ENCODE assay signal across 14 cellular contexts in genomic region chr9:108297025-108297424, GRCh38.
DNase-seq lines count a peak whose midpoint lies in the region; ATAC-seq, FAIRE-seq and TF ChIP-seq lines count a peak whose summit lies in the region.
"Had no signal": no experiment of that assay in that cellular context is flagged by ENCODE, and none has a peak within 500 bp of the region (broad histone marks: within the 10 kb centered on the region; RNA-seq: fewer than 3 reads in every experiment).

No MANE protein-coding gene starts in this region.

- H3K79me2 ChIP-seq in SK-N-SH (ENCODE audit: insufficient read depth) = no peaks in the 10 kb centered on the region

- H3K36me3 ChIP-seq in SK-N-SH (replicated peaks in 1 of 2; ENCODE audit: control insufficient read depth in 1 of 2, insufficient read depth in 2 of 2, low read length in 1 of 2) (no peaks in the 10 kb centered on the region), uterus (no peaks in the 10 kb centered on the region), ovary (no peaks in the 10 kb centered on the region)

- no peaks in the 10 kb centered on the region for H3K9me3 ChIP-seq in SK-N-SH
- no peaks in the 10 kb centered on the region for H3K9me3 ChIP-seq in uterus
- no peaks in the 10 kb centered on the region for H3K9me3 ChIP-seq in ovary

- H3K4me1 ChIP-seq in SK-N-SH (ENCODE audit: control insufficient read depth in 1 of 2, insufficient read depth in 2 of 2, low read depth in 1 of 2, low read length in 1 of 2) (no peaks in the 10 kb centered on the region), uterus (no peaks in the 10 kb centered on the region), ovary (ENCODE audit: insufficient read depth) (no peaks in the 10 kb centered on the region)

- H3K27ac ChIP-seq in SK-N-SH (ENCODE audit: low read depth in 2 of 2, low read length in 1 of 2) = no peak overlapping the region
- peak overlapping the region in 1 of 2 donors; percentile 1 for H3K27ac ChIP-seq in uterus
- no peak overlapping the region for H3K27ac ChIP-seq in ovary
- H3K27ac ChIP-seq: 22Rv1 had no signal

- H3K4me2 ChIP-seq in SK-N-SH = no peak overlapping the region

- H3K9me2 ChIP-seq in SK-N-SH = no peaks in the 10 kb centered on the region

- CTCF ChIA-PET in SK-N-SH (lab: Yijun Ruan, JAX) = interaction anchor here (0.6 kb wide), 1 partner anchor 97 kb away, joined by 3 read pairs; no protein-coding TSS in a partner anchor

- H3K36me3 Mint-ChIP-seq in activated T-cell treated with anti-CD3 and anti-CD28 coated beads, Interleukin-2, amount 50 U/mL, for 72 hours (ENCODE audit: insufficient read depth in 2 of 2) = no peaks in the 10 kb centered on the region

- 11% methylated on average over 4 of the region's 4 CpGs for WGBS in SK-N-SH (ENCODE audit: low lambda C conversion rate)
- 38 to 48% methylated on average over 4 of the region's 4 CpGs for WGBS in lower leg skin, 2 donors
- 17 to 26% (median 19%) methylated on average over 4 of the region's 4 CpGs for WGBS in ovary, 3 donors

- no peak overlapping the region for H2AFZ ChIP-seq in SK-N-SH (ENCODE audit: low read depth)

- H3K27me3 Mint-ChIP-seq in activated T-cell treated with anti-CD3 and anti-CD28 coated beads, Interleukin-2, amount 50 U/mL, for 72 hours (ENCODE audit: low read depth) = no peaks in the 10 kb centered on the region

- H3K4me3 ChIP-seq in SK-N-SH (ENCODE audit: low read depth in 2 of 2, low read length in 1 of 2) (no peak overlapping the region), lower leg skin (ENCODE audit: low read depth, poor library complexity, severe bottlenecking) (no peak overlapping the region), uterus (no peak overlapping the region), ovary (no peak overlapping the region)

- TF ChIP-seq CTCF in SK-N-SH (IDR thresholded peaks at IDR 0.05) = no peak
- TF ChIP-seq CTCF in lower leg skin (IDR thresholded peaks at IDR 0.05) = no peak
- TF ChIP-seq CTCF in uterus (IDR thresholded peaks at IDR 0.05) = no peak
- TF ChIP-seq CTCF in ovary (IDR thresholded peaks at IDR 0.05) = no peak

- TF ChIP-seq EP300 in SK-N-SH (IDR thresholded peaks at IDR 0.05; ENCODE audit: borderline replicate concordance in 1 of 2, low read depth in 1 of 2, low read length in 1 of 2) (no peak), ovary (IDR thresholded peaks at IDR 0.05) (no peak)

- POLR2A ChIA-PET in SK-N-SH (lab: Yijun Ruan, JAX) = no interaction called here

- intact Hi-C loops in lower leg skin (cut with DNase I; ENCODE audit: low total_unique reads) = no loop called here
- intact Hi-C loops in uterus (cut with DNase I; ENCODE audit: low total_unique reads) = no loop called here
- intact Hi-C loops in ovary (cut with DNase I) = no loop called here

- H3K9ac ChIP-seq in SK-N-SH = no peak overlapping the region

- no peak for TF ChIP-seq POLR2A in lower leg skin (IDR thresholded peaks at IDR 0.05)
- no peak for TF ChIP-seq POLR2A in uterus (IDR thresholded peaks at IDR 0.05)
- no peak for TF ChIP-seq POLR2A in ovary (IDR thresholded peaks at IDR 0.05)

- H3K4me3 Mint-ChIP-seq in activated T-cell treated with anti-CD3 and anti-CD28 coated beads, Interleukin-2, amount 50 U/mL, for 72 hours = no peak overlapping the region
- H3K4me3 Mint-ChIP-seq: activated T-helper 1 cell treated with anti-CD3 and anti-CD28 coated beads, Interleukin-12 subunit alpha, Interleukin-12 subunit beta, Interleukin-2, Interleukin-4 antibody, amounts not matched to agents 30 ng/mL and 10 ng/mL and 1 ng/mL, durations not matched to agents 14 hours and 24 hours and 36 hours; H9 had no signal

- H4K20me1 ChIP-seq in SK-N-SH (ENCODE audit: insufficient read depth) = no peaks in the 10 kb centered on the region

- no peak overlapping the region for H3K27ac Mint-ChIP-seq in activated T-cell treated with anti-CD3 and anti-CD28 coated beads, Interleukin-2, amount 50 U/mL, for 72 hours
- H3K27ac Mint-ChIP-seq: activated T-helper 1 cell treated with anti-CD3 and anti-CD28 coated beads, Interleukin-12 subunit alpha, Interleukin-12 subunit beta, Interleukin-2, Interleukin-4 antibody, amounts not matched to agents 30 ng/mL and 10 ng/mL and 1 ng/mL, durations not matched to agents 14 hours and 24 hours and 36 hours; H9 had no signal

- DNase-seq in SK-N-SH (no peak), brain pericyte (ENCODE audit: low read depth, low spot score) (peak; percentile 20), lower leg skin (ENCODE audit: low spot score in 2 of 2) (peak; percentile 85 to 93), uterus (peak; percentile 59 to 63), GM19239 (ENCODE audit: insufficient read length, low spot score) (no peak), ovary (no peak)
- no peak for DNase-seq in activated T-cell treated with anti-CD3 and anti-CD28 coated beads, Interleukin-2, amount 50 U/mL, for 72 hours
- DNase-seq: H9, NCI-H1436, OCI-M1, posterior cingulate gyrus had no signal

- H3K4me1 Mint-ChIP-seq in activated T-cell treated with anti-CD3 and anti-CD28 coated beads, Interleukin-2, amount 50 U/mL, for 72 hours (ENCODE audit: low read depth) = no peaks in the 10 kb centered on the region

- no peak for TF ChIP-seq RAD21 in SK-N-SH (IDR thresholded peaks at IDR 0.05; ENCODE audit: low read length)

- ATAC-seq in SK-N-SH treated with all-trans-retinoic acid at 6 μM for 48 hours = no peak
- ATAC-seq in activated T-cell treated with anti-CD3 and anti-CD28 coated beads, Interleukin-2, amount 50 U/mL, for 72 hours (replicated peaks in 1 of 2) = no peak

- FAIRE-seq in GM19239 (lab: Jason Lieb, UNC) = no peak

- no peaks in the 10 kb centered on the region for H3K27me3 ChIP-seq in SK-N-SH (ENCODE audit: insufficient read depth)
- H3K27me3 ChIP-seq in uterus = no peaks in the 10 kb centered on the region
- no peaks in the 10 kb centered on the region for H3K27me3 ChIP-seq in ovary

- H3F3A ChIP-seq in SK-N-SH (replicated peaks; ENCODE audit: insufficient read depth) = no peaks in the 10 kb centered on the region

- H3K9me3 Mint-ChIP-seq in activated T-cell treated with anti-CD3 and anti-CD28 coated beads, Interleukin-2, amount 50 U/mL, for 72 hours = peaks cover 4 to 8% of the 10 kb centered on the region in 2 donors

TF ChIP-seq in SK-N-SH, 30 proteins besides CTCF, POLR2A, EP300 and RAD21 (continues in another document):
- peak; percentile 4; the same call in 1 of the 2 replicates for TF ChIP-seq NFIC (IDR thresholded peaks at IDR 0.05; ENCODE audit: borderline replicate concordance)
- no peak for TF ChIP-seq SIN3A (IDR thresholded peaks at IDR 0.05; ENCODE audit: borderline replicate concordance, low read depth, low read length)
- peak; percentile 46; the same call in 1 of the 2 replicates for TF ChIP-seq MAX (IDR thresholded peaks at IDR 0.05; ENCODE audit: low read depth)
- TF ChIP-seq RCOR1 (IDR thresholded peaks at IDR 0.05; ENCODE audit: low read length) = no peak
- no peak for TF ChIP-seq YY1 (IDR thresholded peaks at IDR 0.05; ENCODE audit: low read depth)
- no peak for TF ChIP-seq ELF1 (IDR thresholded peaks at IDR 0.05)
- no peak for TF ChIP-seq FOXJ3 (CRISPR knock-in tag; IDR thresholded peaks at IDR 0.05)
- TF ChIP-seq, protein P1, sequence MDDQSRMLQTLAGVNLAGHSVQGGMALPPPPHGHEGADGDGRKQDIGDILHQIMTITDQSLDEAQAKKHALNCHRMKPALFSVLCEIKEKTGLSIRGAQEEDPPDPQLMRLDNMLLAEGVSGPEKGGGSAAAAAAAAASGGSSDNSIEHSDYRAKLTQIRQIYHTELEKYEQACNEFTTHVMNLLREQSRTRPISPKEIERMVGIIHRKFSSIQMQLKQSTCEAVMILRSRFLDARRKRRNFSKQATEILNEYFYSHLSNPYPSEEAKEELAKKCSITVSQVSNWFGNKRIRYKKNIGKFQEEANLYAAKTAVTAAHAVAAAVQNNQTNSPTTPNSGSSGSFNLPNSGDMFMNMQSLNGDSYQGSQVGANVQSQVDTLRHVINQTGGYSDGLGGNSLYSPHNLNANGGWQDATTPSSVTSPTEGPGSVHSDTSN (IDR thresholded peaks at IDR 0.05) = no peak

TF ChIP-seq in SK-N-SH treated with all-trans-retinoic acid at 6 μM for 48 hours, 23 proteins besides CTCF, POLR2A, EP300 and RAD21:
- TF ChIP-seq ZC3H10 (CRISPR knock-in tag; IDR thresholded peaks at IDR 0.05) (no peak), ZFP30 (CRISPR knock-in tag; IDR thresholded peaks at IDR 0.05) (no peak), ESRRG (CRISPR knock-in tag; IDR thresholded peaks at IDR 0.05) (no peak), BACH2 (CRISPR knock-in tag; IDR thresholded peaks at IDR 0.05; ENCODE audit: borderline replicate concordance) (no peak), CREB5 (CRISPR knock-in tag; IDR thresholded peaks at IDR 0.05; ENCODE audit: low read depth) (no peak), CSDC2 (CRISPR knock-in tag; IDR thresholded peaks at IDR 0.05) (no peak), TCF4 (CRISPR knock-in tag; IDR thresholded peaks at IDR 0.05; ENCODE audit: borderline replicate concordance) (no peak), TOX (CRISPR knock-in tag; IDR thresholded peaks at IDR 0.05; ENCODE audit: borderline replicate concordance) (no peak), RARB (CRISPR knock-in tag; IDR thresholded peaks at IDR 0.05) (no peak)

Comparison
In these comparisons a context has a peak if more than half of its experiments do, and no peak if none do; other contexts are left out.
1. DNase-seq: peak in brain pericyte (single experiment), lower leg skin (2 of 2) and uterus (2 of 2); none in SK-N-SH (single experiment), GM19239 (single experiment), activated T-cell treated with anti-CD3 and anti-CD28 coated beads, Interleukin-2, amount 50 U/mL, for 72 hours (0 of 2) and ovary (0 of 5).